Comparison of ENCODE assay signal across 22 cellular contexts in genomic region chr22:30441088-30441487, GRCh38. TPM values are rescaled to one million over a fixed set of nuclear protein-coding genes. Genes with fewer than 3 reads are reported as not detected.
DNase-seq lines count a peak whose midpoint lies in the region; ATAC-seq, FAIRE-seq and TF ChIP-seq lines count a peak whose summit lies in the region.
"Had no signal": no experiment of that assay in that cellular context is flagged by ENCODE, and none has a peak within 500 bp of the region (broad histone marks: within the 10 kb centered on the region; RNA-seq: fewer than 3 reads in every experiment).

No MANE protein-coding gene starts in this region.

- WGBS in gastroesophageal sphincter (ENCODE audit: low coverage in 1 of 2), 2 donors, result 54 to 80% methylated on average over 3 to 8 of the region's 9 CpGs

- H3K27ac ChIP-seq in kidney (ENCODE audit: low read depth in 2 of 2, low read length in 2 of 2) (no peak overlapping the region), gastroesophageal sphincter (no peak overlapping the region)
- H3K27ac ChIP-seq: 22Rv1, C4-2B had no signal

- POLR2A ChIA-PET in activated CD4-positive, alpha-beta T cell treated with anti-CD3 and anti-CD28 coated beads, Interleukin-2, amount 10 ng/mL, durations not matched to agents 7 days and 5 days (lab: Charles Lee), result no interaction called here

- no peak for DNase-seq in activated CD4-positive, alpha-beta T cell treated with anti-CD3 and anti-CD28 coated beads, Interleukin-2, amount 10 ng/mL, durations not matched to agents 7 days and 5 days
- no peak for DNase-seq in activated CD4-positive, alpha-beta T cell treated with anti-CD3 and anti-CD28 coated beads, Interleukin-2, amount 50 U/mL, for 1 hour
- DNase-seq in T-helper 17 cell (no peak), kidney (peak; percentile 11), NCI-H187 treated with DMSO at 0.1 percent for 48 hours (lab: John Stamatoyannopoulos, UW) (no peak), SW480 (ENCODE audit: low spot score) (no peak)
- DNase-seq in stimulated activated effector memory CD8-positive, alpha-beta T cell treated with anti-CD3 and anti-CD28 coated beads, Interleukin-12 subunit alpha, Interleukin-12 subunit beta, amount 100 ng/mL, for 72 hours (ENCODE audit: low spot score in 2 of 2), result no peak
- DNase-seq: DMS79, Kasumi-1, NCI-H1417 treated with DMSO at 0.1 percent for 48 hours, NCI-H187, NCI-H2107, NCI-H446 treated with DMSO at 0.1 percent for 48 hours, NCI-H526 treated with DMSO at 0.1 percent for 48 hours had no signal

- H3K27me3 Mint-ChIP-seq in activated CD4-positive, alpha-beta T cell treated with anti-CD3 and anti-CD28 coated beads, Interleukin-2, amount 10 ng/mL, durations not matched to agents 7 days and 5 days, result peaks cover 24% of the 10 kb centered on the region
- peaks cover 73% of the 10 kb centered on the region for H3K27me3 Mint-ChIP-seq in T-helper 17 cell

- CTCF ChIA-PET in activated CD4-positive, alpha-beta T cell treated with anti-CD3 and anti-CD28 coated beads, Interleukin-2, amount 10 ng/mL, durations not matched to agents 7 days and 5 days (lab: Charles Lee), result interaction anchor here (1.7 to 11.3 kb wide), 2 partner anchors 10 to 16 kb away, joined by 5 to 91 read pairs; partner anchors contain the start of gene MTFP1

- intact Hi-C loops in kidney (cut with DNase I), result no loop called here

- H3K9me3 ChIP-seq in T-helper 17 cell (ENCODE audit: control insufficient read depth, low read length, poor library complexity, severe bottlenecking) (peaks cover 8% of the 10 kb centered on the region), kidney (ENCODE audit: control insufficient read depth in 1 of 2, low read length in 2 of 2) (no peaks in the 10 kb centered on the region), gastroesophageal sphincter (no peaks in the 10 kb centered on the region)

- peaks cover 28% of the 10 kb centered on the region for H3K4me1 Mint-ChIP-seq in activated CD4-positive, alpha-beta T cell treated with anti-CD3 and anti-CD28 coated beads, Interleukin-2, amount 10 ng/mL, durations not matched to agents 7 days and 5 days
- peaks cover 13% of the 10 kb centered on the region for H3K4me1 Mint-ChIP-seq in T-helper 17 cell
- H3K4me1 Mint-ChIP-seq in stimulated activated effector memory CD8-positive, alpha-beta T cell treated with anti-CD3 and anti-CD28 coated beads, Interleukin-12 subunit alpha, Interleukin-12 subunit beta, amount 100 ng/mL, for 72 hours, result peaks cover 30% of the 10 kb centered on the region

- no peak for TF ChIP-seq POLR2A in gastroesophageal sphincter (IDR thresholded peaks at IDR 0.05)

- H3K36me3 ChIP-seq in kidney (ENCODE audit: control insufficient read depth in 1 of 2, insufficient read depth in 2 of 2, low read length in 2 of 2) (no peaks in the 10 kb centered on the region), gastroesophageal sphincter (no peaks in the 10 kb centered on the region)

- peak overlapping the region; percentile 2 for H3K27ac Mint-ChIP-seq in activated CD4-positive, alpha-beta T cell treated with anti-CD3 and anti-CD28 coated beads, Interleukin-2, amount 10 ng/mL, durations not matched to agents 7 days and 5 days
- H3K27ac Mint-ChIP-seq in T-helper 17 cell, result peak overlapping the region; percentile 83
- H3K27ac Mint-ChIP-seq in stimulated activated effector memory CD8-positive, alpha-beta T cell treated with anti-CD3 and anti-CD28 coated beads, Interleukin-12 subunit alpha, Interleukin-12 subunit beta, amount 100 ng/mL, for 72 hours, result peak overlapping the region; percentile 72

- H3K9ac ChIP-seq in kidney (ENCODE audit: low read length in 2 of 2), result no peak overlapping the region

- H3K4me1 ChIP-seq in kidney (ENCODE audit: control insufficient read depth in 1 of 2, insufficient read depth in 1 of 2, low read depth in 1 of 2, low read length in 2 of 2), result no peaks in the 10 kb centered on the region
- peaks cover 0 to 4% (median 0%) of the 10 kb centered on the region in 3 donors for H3K4me1 ChIP-seq in gastroesophageal sphincter

- H3K36me3 Mint-ChIP-seq in activated CD4-positive, alpha-beta T cell treated with anti-CD3 and anti-CD28 coated beads, Interleukin-2, amount 10 ng/mL, durations not matched to agents 7 days and 5 days (ENCODE audit: low read depth), result no peaks in the 10 kb centered on the region
- H3K36me3 Mint-ChIP-seq in T-helper 17 cell (ENCODE audit: low read depth), result peaks cover 5% of the 10 kb centered on the region
- H3K36me3 Mint-ChIP-seq in stimulated activated effector memory CD8-positive, alpha-beta T cell treated with anti-CD3 and anti-CD28 coated beads, Interleukin-12 subunit alpha, Interleukin-12 subunit beta, amount 100 ng/mL, for 72 hours, result peaks cover 10% of the 10 kb centered on the region

- no peak for ATAC-seq in T-helper 17 cell
- no peak for ATAC-seq in stimulated activated effector memory CD8-positive, alpha-beta T cell treated with anti-CD3 and anti-CD28 coated beads, Interleukin-12 subunit alpha, Interleukin-12 subunit beta, amount 100 ng/mL, for 72 hours
- no peak for ATAC-seq in gastroesophageal sphincter
- ATAC-seq: HCT116 had no signal

- H3K4me3 ChIP-seq in kidney (ENCODE audit: low read length in 2 of 2) (no peak overlapping the region), gastroesophageal sphincter (no peak overlapping the region)

- no peak for TF ChIP-seq EP300 in gastroesophageal sphincter (IDR thresholded peaks at IDR 0.05)

- no peak overlapping the region for H3K4me3 Mint-ChIP-seq in activated CD4-positive, alpha-beta T cell treated with anti-CD3 and anti-CD28 coated beads, Interleukin-2, amount 10 ng/mL, durations not matched to agents 7 days and 5 days
- no peak overlapping the region for H3K4me3 Mint-ChIP-seq in T-helper 17 cell
- H3K4me3 Mint-ChIP-seq in stimulated activated effector memory CD8-positive, alpha-beta T cell treated with anti-CD3 and anti-CD28 coated beads, Interleukin-12 subunit alpha, Interleukin-12 subunit beta, amount 100 ng/mL, for 72 hours, result no peak overlapping the region

- peaks cover 6% of the 10 kb centered on the region for H3K9me3 Mint-ChIP-seq in activated CD4-positive, alpha-beta T cell treated with anti-CD3 and anti-CD28 coated beads, Interleukin-2, amount 10 ng/mL, durations not matched to agents 7 days and 5 days
- H3K9me3 Mint-ChIP-seq in stimulated activated effector memory CD8-positive, alpha-beta T cell treated with anti-CD3 and anti-CD28 coated beads, Interleukin-12 subunit alpha, Interleukin-12 subunit beta, amount 100 ng/mL, for 72 hours, result peaks cover 3% of the 10 kb centered on the region

- TF ChIP-seq CTCF in kidney (IDR thresholded peaks at IDR 0.05; ENCODE audit: borderline replicate concordance, extremely low read depth, insufficient read depth), result no peak
- no peak for TF ChIP-seq CTCF in gastroesophageal sphincter (IDR thresholded peaks at IDR 0.05)

- H3K27me3 ChIP-seq in gastroesophageal sphincter, result peaks cover 42% of the 10 kb centered on the region

- FAIRE-seq in kidney (lab: Jason Lieb, UNC), result no peak
- FAIRE-seq: RCC 7860 had no signal

RNA-seq across cellular contexts. Expression of gene MTFP1, which starts 15.5 kb away (rescaled TPM):
- total RNA-seq in activated CD4-positive, alpha-beta T cell treated with anti-CD3 and anti-CD28 coated beads, Interleukin-2, amount 10 ng/mL, durations not matched to agents 7 days and 5 days, result 10 to 100 TPM; 34.5 to 40.0 TPM
- 10 to 100 TPM; 54.3 to 69.4 TPM for total RNA-seq in T-helper 17 cell
- 8.1 TPM for total RNA-seq in kidney
- polyA plus RNA-seq in kidney (ENCODE audit: insufficient read depth, low read depth, low replicate concordance), result 82.6 TPM
- total RNA-seq in gastroesophageal sphincter, result 10 to 100 TPM in 1 of 4 donors, 1 to 10 TPM in 3; 1.1 to 10.3 (median 6.3) TPM

RNA-seq across cellular contexts. Expression of gene SEC14L3, which starts 30.7 kb away (rescaled TPM):
- not detected for total RNA-seq in activated CD4-positive, alpha-beta T cell treated with anti-CD3 and anti-CD28 coated beads, Interleukin-2, amount 10 ng/mL, durations not matched to agents 7 days and 5 days
- total RNA-seq in T-helper 17 cell (not detected), kidney (not detected), gastroesophageal sphincter (not detected)
- not detected for polyA plus RNA-seq in kidney (ENCODE audit: insufficient read depth, low read depth, low replicate concordance)
- total RNA-seq: MCF 10A, SK-MEL-5 had no signal
- polyA plus RNA-seq: AG04450 had no signal

RNA-seq across cellular contexts. Expression of gene SEC14L2, which starts 44.3 kb away (rescaled TPM):
- total RNA-seq in activated CD4-positive, alpha-beta T cell treated with anti-CD3 and anti-CD28 coated beads, Interleukin-2, amount 10 ng/mL, durations not matched to agents 7 days and 5 days, result 10 to 100 TPM in 1 of 2 experiments, 1 to 10 TPM in 1; 7.6 to 10.5 TPM
- total RNA-seq in T-helper 17 cell (10 to 100 TPM; 37.2 to 62.6 TPM), kidney (13.5 TPM), gastroesophageal sphincter (10 to 100 TPM in 3 of 4 donors, 1 to 10 TPM in 1; 8.1 to 27.2 (median 15.8) TPM)
- polyA plus RNA-seq in kidney (ENCODE audit: insufficient read depth, low read depth, low replicate concordance), result 17.3 TPM

RNA-seq across cellular contexts. Expression of gene RNF215, which starts 53.9 kb away (rescaled TPM):
- 1 to 10 TPM; 9.8 to 9.9 TPM for total RNA-seq in activated CD4-positive, alpha-beta T cell treated with anti-CD3 and anti-CD28 coated beads, Interleukin-2, amount 10 ng/mL, durations not matched to agents 7 days and 5 days
- total RNA-seq in T-helper 17 cell, result 10 to 100 TPM in 1 of 2 donors, 1 to 10 TPM in 1; 4.9 to 12.3 TPM
- total RNA-seq in kidney, result 19.7 TPM
- polyA plus RNA-seq in kidney (ENCODE audit: insufficient read depth, low read depth, low replicate concordance), result 15.9 TPM
- total RNA-seq in gastroesophageal sphincter, result 10 to 100 TPM; 10.2 to 13.5 (median 11.7) TPM

Comparison
In these comparisons a context has a peak if more than half of its experiments do, and no peak if none do; other contexts are left out.
1. H3K27ac Mint-ChIP-seq: peak in every context shown above with its lines; median percentile 83 in T-helper 17 cell; 72 in stimulated activated effector memory CD8-positive, alpha-beta T cell treated with anti-CD3 and anti-CD28 coated beads, Interleukin-12 subunit alpha, Interleukin-12 subunit beta, amount 100 ng/mL, for 72 hours; 2 in activated CD4-positive, alpha-beta T cell treated with anti-CD3 and anti-CD28 coated beads, Interleukin-2, amount 10 ng/mL, durations not matched to agents 7 days and 5 days.